21 cellular contexts compared by ENCODE assay signal in the genomic region with DNA sequence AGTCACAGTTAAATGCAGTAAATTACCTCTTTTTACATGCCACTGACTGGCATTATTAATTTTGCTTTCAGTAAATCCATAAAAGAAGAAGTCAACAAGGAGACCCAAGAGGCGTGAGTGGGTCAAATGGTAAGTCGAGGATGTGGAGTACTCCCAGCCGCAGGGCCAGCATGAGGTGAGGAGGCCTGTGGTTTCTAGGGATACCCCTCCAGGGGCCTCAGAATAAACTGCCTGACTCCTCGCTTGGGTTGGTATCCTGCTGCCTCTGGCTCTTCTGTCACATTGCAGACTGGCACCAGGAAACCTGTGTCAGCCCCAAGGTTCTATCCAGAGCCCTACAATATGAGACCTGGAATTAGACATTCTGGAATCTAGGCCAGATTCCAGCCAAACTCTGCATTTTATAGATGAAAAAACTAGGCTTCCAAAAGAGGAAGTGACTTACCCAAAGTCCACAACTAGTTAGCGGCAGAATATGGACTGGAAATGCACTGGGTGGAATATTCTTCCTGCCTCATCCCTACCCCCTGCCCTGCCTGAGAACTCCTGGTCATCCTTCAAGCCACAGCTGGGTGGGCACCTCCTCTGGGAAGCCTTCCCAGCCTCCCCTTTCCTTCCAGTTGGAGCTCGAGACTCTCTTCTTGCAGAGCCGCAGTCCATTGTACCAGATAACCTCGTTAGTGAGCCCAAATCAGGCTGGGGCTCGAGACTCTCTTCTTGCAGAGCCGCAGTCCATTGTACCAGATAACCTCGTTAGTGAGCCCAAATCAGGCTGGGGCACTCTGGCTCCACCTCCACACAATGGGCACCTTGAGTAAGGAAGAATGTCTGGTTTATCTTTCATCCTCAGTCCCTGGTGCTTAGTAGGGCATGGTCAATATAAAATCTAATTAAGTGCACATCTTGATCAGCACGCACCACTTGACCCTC.
"Had no signal": no experiment of that assay in that cellular context is flagged by ENCODE, and none has a peak within 500 bp of the region (broad histone marks: within the 10 kb centered on the region; RNA-seq: fewer than 3 reads in every experiment).

No MANE protein-coding gene starts in this region.

- H3K9me3 ChIP-seq: esophagus squamous epithelium, mucosa of descending colon, pancreas, right lobe of liver, suprapubic skin, vagina had no signal

- H3K9me3 Mint-ChIP-seq: activated CD4-positive, alpha-beta memory T cell treated with anti-CD3 and anti-CD28 coated beads for 36 hours; activated naive CD8-positive, alpha-beta T cell treated with anti-CD3 and anti-CD28 coated beads, Interleukin-2, amount 10 ng/mL, durations not matched to agents 7 days and 5 days; activated T-helper 17 cell treated with anti-CD3 and anti-CD28 coated beads, Interleukin-2, amount 50 U/mL, for 72 hours; effector memory CD8-positive, alpha-beta T cell; naive B cell; stimulated activated naive CD8-positive, alpha-beta T cell treated with anti-CD3 and anti-CD28 coated beads, Interleukin-15, amount 100 ng/mL, for 72 hours had no signal

- H3K36me3 Mint-ChIP-seq: activated CD8-positive, alpha-beta memory T cell treated with anti-CD3 and anti-CD28 coated beads, Interleukin-2, amount 10 ng/mL, durations not matched to agents 7 days and 5 days had no signal

- H3K4me3 Mint-ChIP-seq: activated CD4-positive, alpha-beta memory T cell treated with anti-CD3 and anti-CD28 coated beads for 36 hours; activated CD8-positive, alpha-beta memory T cell treated with anti-CD3 and anti-CD28 coated beads, Interleukin-2, amount 10 ng/mL, durations not matched to agents 7 days and 5 days; activated naive CD8-positive, alpha-beta T cell treated with anti-CD3 and anti-CD28 coated beads, Interleukin-2, amount 10 ng/mL, durations not matched to agents 7 days and 5 days; activated T-helper 17 cell treated with anti-CD3 and anti-CD28 coated beads, Interleukin-2, amount 50 U/mL, for 72 hours; effector memory CD8-positive, alpha-beta T cell; naive B cell; stimulated activated naive CD8-positive, alpha-beta T cell treated with anti-CD3 and anti-CD28 coated beads, Interleukin-15, amount 100 ng/mL, for 72 hours had no signal

- H3K4me1 ChIP-seq: pancreas, right lobe of liver had no signal

- DNase-seq: activated CD4-positive, alpha-beta memory T cell treated with anti-CD3 and anti-CD28 coated beads for 36 hours; activated CD8-positive, alpha-beta memory T cell treated with anti-CD3 and anti-CD28 coated beads, Interleukin-2, amount 10 ng/mL, durations not matched to agents 7 days and 5 days; activated naive CD4-positive, alpha-beta T cell treated with Interleukin-2 at 50 U/mL for 16 hours; activated naive CD8-positive, alpha-beta T cell treated with anti-CD3 and anti-CD28 coated beads, Interleukin-2, amount 10 ng/mL, durations not matched to agents 7 days and 5 days; activated T-cell treated with anti-CD3 and anti-CD28 coated beads, Interleukin-2, amount 50 U/mL, for 1 hour; amygdala; dermis blood vessel endothelial cell; effector memory CD8-positive, alpha-beta T cell; esophagus squamous epithelium; mesenchymal stem cell; mucosa of descending colon; naive B cell; pancreas; right lobe of liver; small intestine; stimulated activated CD4-positive, alpha-beta T cell treated with anti-CD3 and anti-CD28 coated beads, Interleukin-4, amount 100 ng/mL, for 1 hour; stimulated activated naive CD8-positive, alpha-beta T cell treated with anti-CD3 and anti-CD28 coated beads, Interleukin-15, amount 100 ng/mL, for 72 hours; trophoblast cell had no signal

- H3K4me1 Mint-ChIP-seq: activated CD8-positive, alpha-beta memory T cell treated with anti-CD3 and anti-CD28 coated beads, Interleukin-2, amount 10 ng/mL, durations not matched to agents 7 days and 5 days; activated T-helper 17 cell treated with anti-CD3 and anti-CD28 coated beads, Interleukin-2, amount 50 U/mL, for 72 hours; naive B cell; stimulated activated naive CD8-positive, alpha-beta T cell treated with anti-CD3 and anti-CD28 coated beads, Interleukin-15, amount 100 ng/mL, for 72 hours had no signal

- ATAC-seq: activated CD8-positive, alpha-beta memory T cell treated with anti-CD3 and anti-CD28 coated beads, Interleukin-2, amount 10 ng/mL, durations not matched to agents 7 days and 5 days; activated T-helper 17 cell treated with anti-CD3 and anti-CD28 coated beads, Interleukin-2, amount 50 U/mL, for 72 hours; effector memory CD8-positive, alpha-beta T cell; mucosa of descending colon; pancreas; right lobe of liver; stimulated activated naive CD8-positive, alpha-beta T cell treated with anti-CD3 and anti-CD28 coated beads, Interleukin-15, amount 100 ng/mL, for 72 hours had no signal

- H3K36me3 ChIP-seq: esophagus squamous epithelium, pancreas, right lobe of liver, suprapubic skin, vagina had no signal

- H3K27me3 ChIP-seq: esophagus squamous epithelium, pancreas, right lobe of liver, suprapubic skin, vagina had no signal

- H3K27ac ChIP-seq: esophagus squamous epithelium, pancreas, right lobe of liver, suprapubic skin, vagina had no signal

- H3K27me3 Mint-ChIP-seq: activated CD4-positive, alpha-beta memory T cell treated with anti-CD3 and anti-CD28 coated beads for 36 hours; activated CD8-positive, alpha-beta memory T cell treated with anti-CD3 and anti-CD28 coated beads, Interleukin-2, amount 10 ng/mL, durations not matched to agents 7 days and 5 days; activated naive CD8-positive, alpha-beta T cell treated with anti-CD3 and anti-CD28 coated beads, Interleukin-2, amount 10 ng/mL, durations not matched to agents 7 days and 5 days; activated T-helper 17 cell treated with anti-CD3 and anti-CD28 coated beads, Interleukin-2, amount 50 U/mL, for 72 hours; effector memory CD8-positive, alpha-beta T cell; naive B cell had no signal

- H3K27ac Mint-ChIP-seq: activated CD4-positive, alpha-beta memory T cell treated with anti-CD3 and anti-CD28 coated beads for 36 hours; activated CD8-positive, alpha-beta memory T cell treated with anti-CD3 and anti-CD28 coated beads, Interleukin-2, amount 10 ng/mL, durations not matched to agents 7 days and 5 days; activated naive CD8-positive, alpha-beta T cell treated with anti-CD3 and anti-CD28 coated beads, Interleukin-2, amount 10 ng/mL, durations not matched to agents 7 days and 5 days; activated T-helper 17 cell treated with anti-CD3 and anti-CD28 coated beads, Interleukin-2, amount 50 U/mL, for 72 hours; effector memory CD8-positive, alpha-beta T cell had no signal

- H3K4me3 ChIP-seq: esophagus squamous epithelium, mucosa of descending colon, pancreas, right lobe of liver, suprapubic skin, vagina had no signal
